In the genomic region with DNA sequence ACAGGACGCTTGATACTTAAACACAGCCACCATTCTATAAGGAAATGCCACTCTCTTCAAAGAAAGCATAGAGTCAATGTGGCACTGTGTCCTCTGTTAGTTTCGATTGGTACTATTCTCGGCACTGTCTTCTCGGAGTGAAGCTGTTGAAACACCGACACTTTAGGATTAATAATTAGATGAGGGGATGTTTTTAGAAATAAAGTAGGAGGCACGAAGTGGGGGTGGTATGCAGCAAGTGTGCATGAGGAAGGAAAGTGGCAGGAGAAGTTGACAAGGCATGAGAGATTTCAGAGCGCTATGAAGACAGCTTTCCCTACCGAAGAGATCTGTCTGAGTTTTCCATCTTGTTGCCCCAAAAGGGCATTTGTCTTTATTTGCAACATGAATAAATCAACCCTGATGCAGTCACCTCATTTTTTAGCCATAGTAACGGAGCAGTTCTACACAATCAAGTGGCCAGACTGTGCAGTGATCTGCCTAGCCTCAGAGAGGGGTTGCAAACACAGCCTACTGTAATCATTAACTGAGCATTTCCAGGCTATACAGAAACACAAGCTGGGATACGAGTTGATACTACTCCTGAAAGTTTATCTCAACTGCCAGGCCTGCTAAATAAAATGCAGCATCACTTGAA, we compare ENCODE assay signal across 8 cellular contexts. TPM values are rescaled to one million over a fixed set of nuclear protein-coding genes. Genes with fewer than 3 reads are reported as not detected.
DNase-seq lines count a peak whose midpoint lies in the region; ATAC-seq and TF ChIP-seq lines count a peak whose summit lies in the region.

No MANE protein-coding gene starts in this region.

- H3K4me3 Mint-ChIP-seq in natural killer cell treated with Interleukin-12 subunit alpha and Interleukin-12 subunit beta and Interleukin-15 and Interleukin-18, amount 100 ng/mL, for 72 hours = peak overlapping the region; percentile 90

- H3K79me2 ChIP-seq in DND-41 (ENCODE audit: insufficient read depth, low read length) = no peaks in the 10 kb centered on the region
- H3K79me2 ChIP-seq in mammary epithelial cell (ENCODE audit: insufficient read depth, low read length) = no peaks in the 10 kb centered on the region

- WGBS in mammary epithelial cell (ENCODE audit: low coverage, missing lambda C conversion rate) = 9% methylated on average over 10 of the region's 10 CpGs

- no peak for TF ChIP-seq POLR2A in uterus (IDR thresholded peaks at IDR 0.05)

- no peaks in the 10 kb centered on the region for H3K9me3 ChIP-seq in DND-41 (ENCODE audit: insufficient read depth, low read length, severe bottlenecking)
- no peaks in the 10 kb centered on the region for H3K9me3 ChIP-seq in mammary epithelial cell (replicated peaks; ENCODE audit: insufficient read depth, low read length)
- H3K9me3 ChIP-seq in uterus = no peaks in the 10 kb centered on the region

- peak overlapping the region; percentile 41; the same call in 1 of the 2 replicates for H3K27ac ChIP-seq in DND-41 (ENCODE audit: low read length)
- no peak overlapping the region for H3K27ac ChIP-seq in mammary epithelial cell (ENCODE audit: insufficient read depth, low read depth, low read length)
- H3K27ac ChIP-seq in uterus = no peak overlapping the region

- H3K27ac Mint-ChIP-seq in natural killer cell treated with Interleukin-12 subunit alpha and Interleukin-12 subunit beta and Interleukin-15 and Interleukin-18, amount 100 ng/mL, for 72 hours = peak overlapping the region in 1 of 2 donors; percentile 95

- H3K36me3 Mint-ChIP-seq in natural killer cell treated with Interleukin-12 subunit alpha and Interleukin-12 subunit beta and Interleukin-15 and Interleukin-18, amount 100 ng/mL, for 72 hours = no peaks in the 10 kb centered on the region

- peak overlapping the region; percentile 9; the same call in 1 of the 2 replicates for H3K9ac ChIP-seq in DND-41 (ENCODE audit: low read depth, low read length)
- H3K9ac ChIP-seq in mammary epithelial cell (ENCODE audit: insufficient read depth, low read length) = no peak overlapping the region

- H4K20me1 ChIP-seq in DND-41 (ENCODE audit: insufficient read depth, low read length) (no peaks in the 10 kb centered on the region), mammary epithelial cell (ENCODE audit: insufficient read depth, low read length) (no peaks in the 10 kb centered on the region)

- DNase-seq in DND-41 (no peak), mammary epithelial cell (no peak), uterus (no peak), AG08396 (ENCODE audit: low spot score) (no peak)
- DNase-seq in natural killer cell treated with Interleukin-12 subunit alpha and Interleukin-12 subunit beta and Interleukin-15 and Interleukin-18, amount 100 ng/mL, for 72 hours (ENCODE audit: low spot score) = no peak

- H3K4me1 ChIP-seq in DND-41 (ENCODE audit: insufficient read depth, low read length) (peaks cover 58% of the 10 kb centered on the region), mammary epithelial cell (ENCODE audit: insufficient read depth, low read length) (no peaks in the 10 kb centered on the region), uterus (no peaks in the 10 kb centered on the region)

- H3K4me1 Mint-ChIP-seq in natural killer cell treated with Interleukin-12 subunit alpha and Interleukin-12 subunit beta and Interleukin-15 and Interleukin-18, amount 100 ng/mL, for 72 hours (ENCODE audit: low read depth in 2 of 2) = peaks cover 52 to 82% of the 10 kb centered on the region in 2 donors

- no TSS peak for BruUV-seq in mammary epithelial cell (replicated peaks; lab: Mats Ljungman, UMichigan)

- intact Hi-C loops in mammary epithelial cell (cut with micrococcal nuclease) (no loop called here), uterus (cut with DNase I; ENCODE audit: low total_unique reads) (no loop called here)

- H3K27me3 ChIP-seq in DND-41 (ENCODE audit: insufficient read depth, low read length, poor library complexity) (no peaks in the 10 kb centered on the region), mammary epithelial cell (ENCODE audit: insufficient read depth, low read length) (no peaks in the 10 kb centered on the region), uterus (no peaks in the 10 kb centered on the region)

- H2AFZ ChIP-seq in DND-41 (ENCODE audit: low read depth, low read length) (peak overlapping the region; percentile 40; the same call in 1 of the 2 replicates), mammary epithelial cell (ENCODE audit: low read depth, low read length) (peak overlapping the region; percentile 51)

- in situ Hi-C loops in mammary epithelial cell (cut with MboI; ENCODE audit: low sequenced_read_pairs in 2 of 2) = no loop called here

- no peak for TF ChIP-seq CTCF in DND-41 (IDR thresholded peaks at IDR 0.05; ENCODE audit: borderline replicate concordance, extremely low read depth, low read length, poor library complexity, severe bottlenecking)
- no peak for TF ChIP-seq CTCF in mammary epithelial cell (conservative IDR thresholded peaks at IDR 0.05 in 1 of 2, IDR thresholded peaks at IDR 0.05 in 1 of 2; ENCODE audit: extremely low read depth in 1 of 2, insufficient read depth in 1 of 2, low read depth in 1 of 2, low read length in 2 of 2)
- TF ChIP-seq CTCF in uterus (IDR thresholded peaks at IDR 0.05) = no peak

- peaks cover 3% of the 10 kb centered on the region for H3K9me3 Mint-ChIP-seq in natural killer cell treated with Interleukin-12 subunit alpha and Interleukin-12 subunit beta and Interleukin-15 and Interleukin-18, amount 100 ng/mL, for 72 hours

- CTCF ChIA-PET in mammary epithelial cell (lab: Charles Lee; ENCODE audit: low non-redundant PET) = no interaction called here

- H3K27me3 Mint-ChIP-seq in natural killer cell treated with Interleukin-12 subunit alpha and Interleukin-12 subunit beta and Interleukin-15 and Interleukin-18, amount 100 ng/mL, for 72 hours = no peaks in the 10 kb centered on the region

- H3K36me3 ChIP-seq in DND-41 (ENCODE audit: insufficient read depth, low read length) (no peaks in the 10 kb centered on the region), mammary epithelial cell (ENCODE audit: insufficient read depth, low read length) (no peaks in the 10 kb centered on the region), uterus (no peaks in the 10 kb centered on the region)

- peak overlapping the region; percentile 61 for H3K4me2 ChIP-seq in DND-41 (ENCODE audit: insufficient read depth, low read length)
- H3K4me2 ChIP-seq in mammary epithelial cell (ENCODE audit: insufficient read depth, low read depth, low read length) = peak overlapping the region; percentile 73

- dilution Hi-C loops in mammary epithelial cell (cut with HindIII; ENCODE audit: low sequenced_read_pairs) = no loop called here

- H3K4me3 ChIP-seq in DND-41 (ENCODE audit: low read depth in 1 of 2, low read length in 2 of 2) = peak overlapping the region in 1 of 2 experiments; percentile 38; a peak in 1 of 4 replicates
- H3K4me3 ChIP-seq in mammary epithelial cell (replicated peaks in 1 of 3; ENCODE audit: insufficient read depth in 1 of 3, low read depth in 2 of 3, low read length in 3 of 3) = peak overlapping the region in 2 of 3 experiments; percentile 9 to 25
- no peak overlapping the region for H3K4me3 ChIP-seq in uterus

- ATAC-seq in DND-41 (ENCODE audit: insufficient read depth, low read depth) (peak; percentile 56), HG03280 (IDR thresholded peaks at IDR 0.05; ENCODE audit: unreplicated experiment) (peak; percentile 39), HG03521 (IDR thresholded peaks at IDR 0.05; ENCODE audit: unreplicated experiment) (no peak), GM19035 (IDR thresholded peaks at IDR 0.05; ENCODE audit: unreplicated experiment) (no peak)
- peak; percentile 58 to 74 for ATAC-seq in natural killer cell treated with Interleukin-12 subunit alpha and Interleukin-12 subunit beta and Interleukin-15 and Interleukin-18, amount 100 ng/mL, for 72 hours

RNA-seq across cellular contexts. Expression of a gene that starts 8.3 kb away (rescaled TPM):
- total RNA-seq in mammary epithelial cell = under 1 TPM in 1 of 2 donors, not detected in 1; under 0.01 TPM
- not detected for polyA plus RNA-seq in mammary epithelial cell
- polyA minus RNA-seq in mammary epithelial cell = not detected
- 10 to 100 TPM; 11.6 to 24.0 TPM for total RNA-seq in natural killer cell treated with Interleukin-12 subunit alpha and Interleukin-12 subunit beta and Interleukin-15 and Interleukin-18, amount 100 ng/mL, for 72 hours
- 1 to 10 TPM; 1.2 to 9.7 (median 3.2) TPM for total RNA-seq in uterus

Comparison
In these comparisons a context has a peak if more than half of its experiments do, and no peak if none do; other contexts are left out.
1. ATAC-seq: peak in DND-41 (single experiment), HG03280 (single experiment) and natural killer cell treated with Interleukin-12 subunit alpha and Interleukin-12 subunit beta and Interleukin-15 and Interleukin-18, amount 100 ng/mL, for 72 hours (2 of 2); none in HG03521 (single experiment) and GM19035 (single experiment).
2. H3K4me3 ChIP-seq: peak in mammary epithelial cell (2 of 3); none in uterus (0 of 2).